Comparison of ENCODE assay signal across 15 cellular contexts in genomic region chr11:128330203-128330602, GRCh38.
DNase-seq lines count a peak whose midpoint lies in the region; ATAC-seq and TF ChIP-seq lines count a peak whose summit lies in the region.
"Had no signal": no experiment of that assay in that cellular context is flagged by ENCODE, and none has a peak within 500 bp of the region (broad histone marks: within the 10 kb centered on the region; RNA-seq: fewer than 3 reads in every experiment).

No MANE protein-coding gene starts in this region.

- peaks cover 6% of the 10 kb centered on the region for H3K36me3 Mint-ChIP-seq in activated T-cell treated with anti-CD3 and anti-CD28 coated beads, Interleukin-2, amount 50 U/mL, for 24 hours (ENCODE audit: low read depth)
- H3K36me3 Mint-ChIP-seq in T-helper 17 cell (ENCODE audit: low read depth) = peaks cover 2% of the 10 kb centered on the region
- no peaks in the 10 kb centered on the region for H3K36me3 Mint-ChIP-seq in stimulated activated memory B cell treated with anti-CD40 and anti-IgM and Interleukin-4, amounts not matched to agents 10 μg/mL and 1 μg/mL and 100 μg/mL, for 72 hours

- no peak for TF ChIP-seq CTCF in esophagus muscularis mucosa (IDR thresholded peaks at IDR 0.05)
- TF ChIP-seq CTCF in prostate gland (IDR thresholded peaks at IDR 0.05) = no peak

- TF ChIP-seq POLR2A in esophagus muscularis mucosa (IDR thresholded peaks at IDR 0.05; ENCODE audit: low read depth) (no peak), prostate gland (IDR thresholded peaks at IDR 0.05) (no peak)

- no peak for TF ChIP-seq EP300 in esophagus muscularis mucosa (IDR thresholded peaks at IDR 0.05)

- H3K27me3 Mint-ChIP-seq in activated T-cell treated with anti-CD3 and anti-CD28 coated beads, Interleukin-2, amount 50 U/mL, for 24 hours = no peaks in the 10 kb centered on the region
- H3K27me3 Mint-ChIP-seq in T-helper 17 cell = no peaks in the 10 kb centered on the region
- H3K27me3 Mint-ChIP-seq in stimulated activated memory B cell treated with anti-CD40 and anti-IgM and Interleukin-4, amounts not matched to agents 10 μg/mL and 1 μg/mL and 100 μg/mL, for 72 hours = no peaks in the 10 kb centered on the region

- H3K36me3 ChIP-seq in esophagus muscularis mucosa (no peaks in the 10 kb centered on the region), prostate gland (no peaks in the 10 kb centered on the region)

- H3K9me3 ChIP-seq in T-helper 17 cell (ENCODE audit: control insufficient read depth, low read length, poor library complexity, severe bottlenecking) = no peaks in the 10 kb centered on the region
- H3K9me3 ChIP-seq in esophagus muscularis mucosa = no peaks in the 10 kb centered on the region
- H3K9me3 ChIP-seq in prostate gland = no peaks in the 10 kb centered on the region

- WGBS in esophagus muscularis mucosa = 83% methylated on average over 2 of the region's 2 CpGs
- WGBS in prostate gland = 78% methylated on average over 2 of the region's 2 CpGs

- peak overlapping the region; percentile 94 for H3K27ac Mint-ChIP-seq in activated T-cell treated with anti-CD3 and anti-CD28 coated beads, Interleukin-2, amount 50 U/mL, for 24 hours
- H3K27ac Mint-ChIP-seq in T-helper 17 cell = peak overlapping the region; percentile 98
- peak overlapping the region; percentile 64 for H3K27ac Mint-ChIP-seq in stimulated activated memory B cell treated with anti-CD40 and anti-IgM and Interleukin-4, amounts not matched to agents 10 μg/mL and 1 μg/mL and 100 μg/mL, for 72 hours
- H3K27ac Mint-ChIP-seq: nephron had no signal

- DNase-seq in activated T-cell treated with anti-CD3 and anti-CD28 coated beads, Interleukin-2, amount 50 U/mL, for 24 hours = no peak
- no peak for DNase-seq in activated T-cell treated with anti-CD3 and anti-CD28 coated beads for 4 hours
- DNase-seq in T-helper 17 cell = no peak
- peak; percentile 62 for DNase-seq in esophagus muscularis mucosa (ENCODE audit: extremely low spot score)
- no peak for DNase-seq in prostate gland (ENCODE audit: low spot score)
- DNase-seq in GM19238 (ENCODE audit: insufficient read length, low spot score) = no peak
- DNase-seq: Calu3; central memory CD4-positive, alpha-beta T cell; erythroblast; NCI-H2081; retina; T1000 had no signal

- peak overlapping the region; percentile 1 to 40 (median 16) for H3K27ac ChIP-seq in esophagus muscularis mucosa (replicated peaks in 1 of 4)
- H3K27ac ChIP-seq in prostate gland = no peak overlapping the region

- H3K27me3 ChIP-seq in esophagus muscularis mucosa (no peaks in the 10 kb centered on the region), prostate gland (replicated peaks; ENCODE audit: insufficient read depth) (no peaks in the 10 kb centered on the region)

- no peak for ATAC-seq in T-helper 17 cell
- ATAC-seq in stimulated activated memory B cell treated with anti-CD40 and anti-IgM and Interleukin-4, amounts not matched to agents 10 μg/mL and 1 μg/mL and 100 μg/mL, for 72 hours = no peak
- ATAC-seq in HG03460 (IDR thresholded peaks at IDR 0.05; ENCODE audit: unreplicated experiment) = no peak

- no peak overlapping the region for H3K4me3 ChIP-seq in esophagus muscularis mucosa
- H3K4me3 ChIP-seq in prostate gland = no peak overlapping the region

- intact Hi-C loops in esophagus muscularis mucosa (cut with DNase I) (no loop called here), prostate gland (cut with DNase I) (loop anchor here (10.0 kb wide), 1 partner anchor 1365 kb away; no protein-coding TSS in a partner anchor)

- peaks cover 77% of the 10 kb centered on the region for H3K4me1 Mint-ChIP-seq in activated T-cell treated with anti-CD3 and anti-CD28 coated beads, Interleukin-2, amount 50 U/mL, for 24 hours (ENCODE audit: low read depth)
- H3K4me1 Mint-ChIP-seq in T-helper 17 cell = peaks cover 50% of the 10 kb centered on the region
- peaks cover 35% of the 10 kb centered on the region for H3K4me1 Mint-ChIP-seq in stimulated activated memory B cell treated with anti-CD40 and anti-IgM and Interleukin-4, amounts not matched to agents 10 μg/mL and 1 μg/mL and 100 μg/mL, for 72 hours
- H3K4me1 Mint-ChIP-seq: nephron had no signal

- no peaks in the 10 kb centered on the region for H3K9me3 Mint-ChIP-seq in activated T-cell treated with anti-CD3 and anti-CD28 coated beads, Interleukin-2, amount 50 U/mL, for 24 hours
- H3K9me3 Mint-ChIP-seq in stimulated activated memory B cell treated with anti-CD40 and anti-IgM and Interleukin-4, amounts not matched to agents 10 μg/mL and 1 μg/mL and 100 μg/mL, for 72 hours = no peaks in the 10 kb centered on the region
- H3K9me3 Mint-ChIP-seq: nephron had no signal

- H3K4me3 Mint-ChIP-seq in activated T-cell treated with anti-CD3 and anti-CD28 coated beads, Interleukin-2, amount 50 U/mL, for 24 hours = peak overlapping the region; percentile 30
- H3K4me3 Mint-ChIP-seq in T-helper 17 cell = peak overlapping the region; percentile 67
- no peak overlapping the region for H3K4me3 Mint-ChIP-seq in stimulated activated memory B cell treated with anti-CD40 and anti-IgM and Interleukin-4, amounts not matched to agents 10 μg/mL and 1 μg/mL and 100 μg/mL, for 72 hours
- H3K4me3 Mint-ChIP-seq: nephron had no signal

- H3K4me1 ChIP-seq in esophagus muscularis mucosa = peaks cover 0 to 20% (median 2%) of the 10 kb centered on the region in 4 donors
- no peaks in the 10 kb centered on the region for H3K4me1 ChIP-seq in prostate gland (replicated peaks)

Comparison
In these comparisons a context has a peak if more than half of its experiments do, and no peak if none do; other contexts are left out.
1. H3K27ac ChIP-seq: peak in esophagus muscularis mucosa (4 of 4); none in prostate gland (0 of 2).
2. Peak in every context shown above with its lines, with median percentiles within 50 percentile points of each other: H3K27ac Mint-ChIP-seq.